Comparison of ENCODE assay signal across 35 cellular contexts in genomic region chr6:24287239-24287638, GRCh38.
DNase-seq lines count a peak whose midpoint lies in the region; ATAC-seq, FAIRE-seq and TF ChIP-seq lines count a peak whose summit lies in the region.
"Had no signal": no experiment of that assay in that cellular context is flagged by ENCODE, and none has a peak within 500 bp of the region (broad histone marks: within the 10 kb centered on the region; RNA-seq: fewer than 3 reads in every experiment).

No MANE protein-coding gene starts in this region.

- H3K27ac ChIP-seq in HepG2 (ENCODE audit: extremely low read length, insufficient read depth, low read length) (no peak overlapping the region), right lobe of liver (no peak overlapping the region), mesenchymal stem cell (ENCODE audit: low read length, poor library complexity, severe bottlenecking) (no peak overlapping the region)
- H3K27ac ChIP-seq: 22Rv1; A549; BLaER1; BLaER1 treated with 17β-estradiol and CSF1 and Interleukin-3, amounts not matched to agents 10 nM and 100 nM; C4-2B had no signal

- no peak overlapping the region for H3K4me3 ChIP-seq in HepG2 (replicated peaks in 1 of 3; ENCODE audit: insufficient read depth in 1 of 3, low read depth in 2 of 3, low read length in 3 of 3)
- no peak overlapping the region for H3K4me3 ChIP-seq in right lobe of liver
- no peak overlapping the region for H3K4me3 ChIP-seq in mesenchymal stem cell (ENCODE audit: insufficient read depth in 1 of 2, low read depth in 1 of 2, low read length in 2 of 2)
- H3K4me3 ChIP-seq: A549; BLaER1; BLaER1 treated with 17β-estradiol and CSF1 and Interleukin-3, amounts not matched to agents 10 nM and 100 nM had no signal

- H3K27me3 ChIP-seq in HepG2 (ENCODE audit: control insufficient read depth in 1 of 2, insufficient read depth in 2 of 2, low read length in 2 of 2), result no peaks in the 10 kb centered on the region
- H3K27me3 ChIP-seq in right lobe of liver, result no peaks in the 10 kb centered on the region
- H3K27me3 ChIP-seq in mesenchymal stem cell (ENCODE audit: control insufficient read depth in 1 of 2, insufficient read depth in 1 of 2, low read length in 2 of 2), result peaks cover 0 to 5% of the 10 kb centered on the region in 2 experiments
- H3K27me3 ChIP-seq: BE2C; BLaER1; BLaER1 treated with 17β-estradiol and CSF1 and Interleukin-3, amounts not matched to agents 10 nM and 100 nM had no signal

- H4K91ac ChIP-seq in mesenchymal stem cell (ENCODE audit: low read length), result no peak overlapping the region

- TF ChIP-seq POLR2A in HepG2 (IDR thresholded peaks at IDR 0.05; ENCODE audit: insufficient read depth in 1 of 2, low read depth in 2 of 2, low read length in 2 of 2), result no peak
- TF ChIP-seq POLR2A in right lobe of liver (IDR thresholded peaks at IDR 0.05), result no peak

- WGBS in HepG2 (ENCODE audit: low lambda C conversion rate), result 96% methylated on average over 5 of the region's 5 CpGs
- 94% methylated on average over 3 of the region's 5 CpGs for WGBS in right lobe of liver (ENCODE audit: insufficient coverage, low coverage, low lambda C conversion rate, missing lambda C conversion rate)
- 98% methylated on average over 3 of the region's 5 CpGs for WGBS in mesenchymal stem cell

- ATAC-seq in HepG2 (no peak), right lobe of liver (no peak), WTC11 (no peak)
- ATAC-seq in effector memory CD8-positive, alpha-beta T cell (replicated peaks), result no peak
- ATAC-seq in activated T-cell treated with anti-CD3 and anti-CD28 coated beads, Interleukin-2, amount 50 U/mL, for 72 hours (replicated peaks in 1 of 2), result no peak
- ATAC-seq: A549; CD8-positive, alpha-beta T cell had no signal

- no peak overlapping the region for H3K9ac ChIP-seq in HepG2 (ENCODE audit: insufficient read depth, low read depth, low read length)
- no peak overlapping the region for H3K9ac ChIP-seq in mesenchymal stem cell (ENCODE audit: low read length)
- H3K9ac ChIP-seq: BLaER1; BLaER1 treated with 17β-estradiol and CSF1 and Interleukin-3, amounts not matched to agents 10 nM and 100 nM had no signal

- peaks cover 6% of the 10 kb centered on the region for H3K79me1 ChIP-seq in mesenchymal stem cell (replicated peaks; ENCODE audit: low read length, poor library complexity, severe bottlenecking)

- H3K14ac ChIP-seq in mesenchymal stem cell (ENCODE audit: low read length in 2 of 2), result no peak overlapping the region

- no peak overlapping the region for H3K18ac ChIP-seq in mesenchymal stem cell (ENCODE audit: low read depth in 1 of 2, low read length in 2 of 2)

- no peaks in the 10 kb centered on the region for H3K27me3 Mint-ChIP-seq in WTC11 (ENCODE audit: low read depth)
- H3K27me3 Mint-ChIP-seq in effector memory CD8-positive, alpha-beta T cell, result no peaks in the 10 kb centered on the region
- peaks cover 10% of the 10 kb centered on the region for H3K27me3 Mint-ChIP-seq in activated T-cell treated with anti-CD3 and anti-CD28 coated beads, Interleukin-2, amount 50 U/mL, for 72 hours (ENCODE audit: low read depth)

- TF ChIP-seq CTCF in HepG2 (CRISPR knock-in tag; IDR thresholded peaks at IDR 0.05) (no peak), right lobe of liver (IDR thresholded peaks at IDR 0.05) (no peak), WTC11 (IDR thresholded peaks at IDR 0.05) (no peak)

- DNase-seq in HepG2 (ENCODE audit: low spot score) (no peak), right lobe of liver (no peak), WTC11 (ENCODE audit: low spot score) (no peak), mesenchymal stem cell (no peak)
- DNase-seq in effector memory CD8-positive, alpha-beta T cell, result no peak
- no peak for DNase-seq in activated T-cell treated with anti-CD3 and anti-CD28 coated beads, Interleukin-2, amount 50 U/mL, for 72 hours
- DNase-seq: 8988T; ACHN; AML-193; BE2C; C1 segment of cervical spinal cord; Caco-2; Calu3; CD4-positive, alpha-beta memory T cell; CD4-positive, alpha-beta T cell; CD4-positive, CD25-positive, alpha-beta regulatory T cell; CD8-positive, alpha-beta memory T cell; CD8-positive, alpha-beta T cell; COR-L47; DMS 273 treated with DMSO at 0.1 percent for 48 hours; DMS153; DMS53; DMS79; DMS79 treated with DMSO at 0.1 percent for 48 hours; DND-41; EL had no signal

- no peak overlapping the region for H3K23ac ChIP-seq in mesenchymal stem cell (ENCODE audit: low read length in 2 of 2)

- H3K4me2 ChIP-seq in HepG2 (ENCODE audit: low read depth, low read length) (no peak overlapping the region), mesenchymal stem cell (ENCODE audit: low read length, poor library complexity, severe bottlenecking) (no peak overlapping the region)
- H3K4me2 ChIP-seq: A549; BLaER1; BLaER1 treated with 17β-estradiol and CSF1 and Interleukin-3, amounts not matched to agents 10 nM and 100 nM had no signal

- H3K36me3 Mint-ChIP-seq in WTC11, result no peaks in the 10 kb centered on the region
- no peaks in the 10 kb centered on the region for H3K36me3 Mint-ChIP-seq in effector memory CD8-positive, alpha-beta T cell (ENCODE audit: insufficient read depth)
- H3K36me3 Mint-ChIP-seq in activated T-cell treated with anti-CD3 and anti-CD28 coated beads, Interleukin-2, amount 50 U/mL, for 72 hours (ENCODE audit: insufficient read depth in 2 of 2), result no peaks in the 10 kb centered on the region
- H3K36me3 Mint-ChIP-seq: CD14-positive monocyte; CD4-positive, alpha-beta memory T cell; CD4-positive, CD25-positive, alpha-beta regulatory T cell; CD8-positive, alpha-beta memory T cell; CD8-positive, alpha-beta T cell had no signal

- H3K4me1 ChIP-seq in HepG2 (ENCODE audit: insufficient read depth, low read length) (peaks cover 38% of the 10 kb centered on the region), right lobe of liver (peaks cover 0 to 11% (median 5%) of the 10 kb centered on the region in 4 donors), mesenchymal stem cell (ENCODE audit: control insufficient read depth, insufficient read depth, low read depth, low read length) (peaks cover 5% of the 10 kb centered on the region)

- H3K4me3 Mint-ChIP-seq in WTC11, result no peak overlapping the region
- H3K4me3 Mint-ChIP-seq in effector memory CD8-positive, alpha-beta T cell, result no peak overlapping the region
- no peak overlapping the region for H3K4me3 Mint-ChIP-seq in activated T-cell treated with anti-CD3 and anti-CD28 coated beads, Interleukin-2, amount 50 U/mL, for 72 hours
- H3K4me3 Mint-ChIP-seq: B cell; CD14-positive monocyte; CD4-positive, alpha-beta memory T cell; CD4-positive, alpha-beta T cell; CD4-positive, CD25-positive, alpha-beta regulatory T cell; CD8-positive, alpha-beta memory T cell; CD8-positive, alpha-beta T cell had no signal

- H2AK5ac ChIP-seq in mesenchymal stem cell (ENCODE audit: low read length, severe bottlenecking), result peak overlapping the region; percentile 50

- no peak overlapping the region for H2BK5ac ChIP-seq in mesenchymal stem cell (ENCODE audit: low read depth, low read length, poor library complexity, severe bottlenecking)

- no peak overlapping the region for H4K8ac ChIP-seq in mesenchymal stem cell (ENCODE audit: low read length)

- TF ChIP-seq RAD21 in HepG2 (CRISPR knock-in tag; IDR thresholded peaks at IDR 0.05), result no peak

- FAIRE-seq in HepG2 (lab: Jason Lieb, UNC), result no peak
- FAIRE-seq: A204.1, A549, D721Med had no signal

- POLR2A ChIA-PET in HepG2 (lab: Yijun Ruan, JAX), result interaction anchor here (0.5 kb wide), 1 partner anchor 35 kb away, joined by 5 read pairs; no protein-coding TSS in a partner anchor
- POLR2A ChIA-PET in WTC11 (lab: Charles Lee), result interaction anchor here (1.6 kb wide), 1 partner anchor 29 kb away, joined by 3 read pairs; no protein-coding TSS in a partner anchor

- CTCF ChIA-PET in HepG2 (lab: Yijun Ruan, JAX; ENCODE audit: low intra/inter-chr PET ratio, low total read pairs), result no interaction called here
- CTCF ChIA-PET in WTC11 (lab: Charles Lee), result interaction anchor here (0.7 kb wide), 1 partner anchor 70 kb away, joined by 3 read pairs; the partner anchor contains the start of gene DCDC2

- no peak overlapping the region for H2BK120ac ChIP-seq in mesenchymal stem cell (ENCODE audit: low read depth, low read length)

- H4K20me1 ChIP-seq in HepG2 (ENCODE audit: insufficient read depth, low read length), result no peaks in the 10 kb centered on the region
- H4K20me1 ChIP-seq: BLaER1; BLaER1 treated with 17β-estradiol and CSF1 and Interleukin-3, amounts not matched to agents 10 nM and 100 nM had no signal

- no peak overlapping the region for H3K4ac ChIP-seq in mesenchymal stem cell (ENCODE audit: low read depth in 1 of 2, low read length in 2 of 2)

- no peak overlapping the region for H3K27ac Mint-ChIP-seq in WTC11
- H3K27ac Mint-ChIP-seq in effector memory CD8-positive, alpha-beta T cell, result no peak overlapping the region
- no peak overlapping the region for H3K27ac Mint-ChIP-seq in activated T-cell treated with anti-CD3 and anti-CD28 coated beads, Interleukin-2, amount 50 U/mL, for 72 hours
- H3K27ac Mint-ChIP-seq: B cell; CD14-positive monocyte; CD4-positive, alpha-beta memory T cell; CD4-positive, alpha-beta T cell; CD4-positive, CD25-positive, alpha-beta regulatory T cell; CD8-positive, alpha-beta memory T cell; CD8-positive, alpha-beta T cell had no signal

- H2BK12ac ChIP-seq in mesenchymal stem cell (ENCODE audit: low read length in 2 of 2), result no peak overlapping the region

- intact Hi-C loops in HepG2 (cut with micrococcal nuclease; ENCODE audit: unreplicated experiment), result loop anchor here (10.0 kb wide), 1 partner anchor 208 kb away; the partner anchor contains the start of gene ALDH5A1
- intact Hi-C loops in right lobe of liver (cut with DNase I), result loop anchor here in 1 of 2 donors (5.0 kb wide), 1 partner anchor 105 kb away; no protein-coding TSS in a partner anchor

- peaks cover 5% of the 10 kb centered on the region; the same call in 1 of the 2 replicates for H3K4me1 Mint-ChIP-seq in WTC11
- H3K4me1 Mint-ChIP-seq in effector memory CD8-positive, alpha-beta T cell (ENCODE audit: low read depth in 2 of 2), result peaks cover 0 to 6% of the 10 kb centered on the region in 2 donors
- no peaks in the 10 kb centered on the region for H3K4me1 Mint-ChIP-seq in activated T-cell treated with anti-CD3 and anti-CD28 coated beads, Interleukin-2, amount 50 U/mL, for 72 hours (ENCODE audit: low read depth)
- H3K4me1 Mint-ChIP-seq: B cell, CD14-positive monocyte had no signal

- TF ChIP-seq EP300 in HepG2 (IDR thresholded peaks at IDR 0.05; ENCODE audit: low read depth in 2 of 2, low read length in 2 of 2) (no peak), HepG2 (CRISPR knock-in tag; IDR thresholded peaks at IDR 0.05; ENCODE audit: borderline replicate concordance) (no peak)

- H3K9me3 Mint-ChIP-seq in WTC11, result peaks cover 7% of the 10 kb centered on the region
- H3K9me3 Mint-ChIP-seq in effector memory CD8-positive, alpha-beta T cell, result no peaks in the 10 kb centered on the region
- no peaks in the 10 kb centered on the region for H3K9me3 Mint-ChIP-seq in activated T-cell treated with anti-CD3 and anti-CD28 coated beads, Interleukin-2, amount 50 U/mL, for 72 hours
- H3K9me3 Mint-ChIP-seq: CD4-positive, alpha-beta memory T cell; CD4-positive, alpha-beta T cell; CD4-positive, CD25-positive, alpha-beta regulatory T cell; CD8-positive, alpha-beta memory T cell; CD8-positive, alpha-beta T cell had no signal

- no peaks in the 10 kb centered on the region for H3K79me2 ChIP-seq in HepG2 (ENCODE audit: insufficient read depth, low read length)

- BruUV-seq in HepG2 (replicated peaks; lab: Mats Ljungman, UMichigan), result no TSS peak

- in situ Hi-C loops in HepG2 (cut with HindIII; ENCODE audit: extremely low pct_ligation_motif_present, low pct_unique_long_range_greater_than_20kb), result no loop called here

- no peak overlapping the region for H2BK15ac ChIP-seq in mesenchymal stem cell (ENCODE audit: low read depth, poor library complexity, severe bottlenecking)

- H3K36me3 ChIP-seq in HepG2 (replicated peaks in 1 of 2; ENCODE audit: control insufficient read depth in 1 of 2, insufficient read depth in 2 of 2, low read length in 2 of 2), result peaks cover 10 to 28% of the 10 kb centered on the region in 2 experiments
- no peaks in the 10 kb centered on the region for H3K36me3 ChIP-seq in right lobe of liver
- H3K36me3 ChIP-seq in mesenchymal stem cell (ENCODE audit: control insufficient read depth in 1 of 2, insufficient read depth in 2 of 2, low read depth in 1 of 2, low read length in 2 of 2), result peaks cover 0 to 8% of the 10 kb centered on the region in 2 experiments
- H3K36me3 ChIP-seq: BE2C; BLaER1; BLaER1 treated with 17β-estradiol and CSF1 and Interleukin-3, amounts not matched to agents 10 nM and 100 nM had no signal

- H2AFZ ChIP-seq in HepG2 (ENCODE audit: low read length) (no peak overlapping the region), mesenchymal stem cell (ENCODE audit: low read depth, low read length) (no peak overlapping the region)

- H3K9me3 ChIP-seq in HepG2 (ENCODE audit: low read length) (no peaks in the 10 kb centered on the region), right lobe of liver (no peaks in the 10 kb centered on the region), mesenchymal stem cell (ENCODE audit: control insufficient read depth, low read length) (no peaks in the 10 kb centered on the region)
- H3K9me3 ChIP-seq: A549, BE2C, BLaER1, Caco-2 had no signal

Comparison
In these comparisons a context has a peak if more than half of its experiments do, and no peak if none do; other contexts are left out.
1. Of the 50 proteins assayed by ChIP-seq in both HepG2 and WTC11: peak only in HepG2: none; only in WTC11: none; in both: ZNF121; in neither: 49.